Comparison of ENCODE assay signal across 5 cellular contexts in the genomic region with DNA sequence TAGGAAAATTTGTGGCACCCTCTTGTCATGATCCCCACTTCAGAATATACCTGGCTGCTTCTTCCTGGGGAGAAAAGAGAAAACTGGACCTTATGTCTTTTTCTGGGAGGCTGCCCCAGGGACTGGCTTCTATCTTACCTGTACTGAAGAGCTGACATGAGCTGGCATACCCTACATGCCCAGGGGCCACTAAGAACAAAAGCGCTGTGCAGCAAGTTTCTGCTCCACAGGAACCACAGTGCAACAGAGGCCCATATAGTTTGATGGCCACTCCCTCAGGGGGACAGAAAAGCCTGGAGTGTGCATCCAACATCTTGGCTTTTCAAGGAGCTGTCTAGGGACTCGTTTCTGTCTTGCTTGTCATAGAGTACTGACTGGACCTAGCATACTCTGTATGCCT.
"Had no signal": no experiment of that assay in that cellular context is flagged by ENCODE, and none has a peak within 500 bp of the region (broad histone marks: within the 10 kb centered on the region; RNA-seq: fewer than 3 reads in every experiment).

No MANE protein-coding gene starts in this region.

- DNase-seq: H9, HCEC 1CT, KG1 had no signal

- H3K4me1 Mint-ChIP-seq: GM23338, H9 had no signal

- H3K9me3 Mint-ChIP-seq: GM23338, H9 had no signal

- ATAC-seq: GM23338, K562 had no signal

- H3K4me3 ChIP-seq: GM23338, K562 had no signal

- H3K4me3 Mint-ChIP-seq: GM23338, H9 had no signal

- H3K27ac Mint-ChIP-seq: GM23338 had no signal
